In the genomic region with DNA sequence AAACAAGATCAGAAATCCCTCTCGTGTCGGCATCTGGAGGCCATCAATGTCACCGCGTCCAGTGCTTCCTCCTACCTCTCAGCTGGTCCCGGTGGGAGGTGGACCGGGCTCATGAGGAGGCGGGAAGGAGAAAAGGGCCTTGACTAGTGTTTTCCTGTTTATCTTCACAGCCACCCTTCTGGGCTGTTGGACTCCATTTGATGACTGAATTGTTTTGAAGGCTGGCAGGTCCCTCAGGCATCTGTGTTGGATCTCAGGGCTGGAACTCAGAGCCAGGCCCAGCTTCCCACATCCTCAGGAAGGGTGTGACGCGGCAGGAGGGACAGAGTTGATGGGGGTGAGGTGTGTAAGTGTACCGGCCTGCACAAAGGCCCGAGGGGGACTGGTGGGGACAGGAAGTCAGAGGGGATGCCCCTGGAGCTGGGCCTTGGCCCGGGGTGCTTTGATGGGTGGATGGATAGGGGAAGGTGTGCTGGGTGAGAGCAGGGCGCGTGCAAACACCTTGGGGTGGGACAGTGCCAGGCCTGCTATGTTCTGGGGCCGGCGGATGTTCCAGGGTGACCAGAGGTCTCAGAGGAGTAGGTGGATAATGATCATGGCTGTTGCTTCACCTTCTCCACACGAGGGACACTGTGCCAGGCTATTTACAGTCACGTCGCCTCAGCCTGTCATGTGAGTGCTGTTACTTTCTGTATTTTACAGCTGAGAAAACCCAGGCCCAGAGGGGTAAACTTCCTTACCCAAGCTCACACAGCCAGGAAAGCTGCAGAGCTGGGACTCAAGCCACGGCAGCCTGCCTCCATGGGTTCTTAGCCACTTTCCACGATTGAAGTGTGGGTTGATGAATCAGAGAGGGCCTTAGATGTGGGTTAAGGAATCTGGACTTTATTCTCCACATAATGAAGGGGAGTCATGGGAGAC, we compare ENCODE assay signal across 10 cellular contexts. TPM values are rescaled to one million over a fixed set of nuclear protein-coding genes. Genes with fewer than 3 reads are reported as not detected.
DNase-seq lines count a peak whose midpoint lies in the region; ATAC-seq and TF ChIP-seq lines count a peak whose summit lies in the region.
"Had no signal": no experiment of that assay in that cellular context is flagged by ENCODE, and none has a peak within 500 bp of the region (broad histone marks: within the 10 kb centered on the region; RNA-seq: fewer than 3 reads in every experiment).

No MANE protein-coding gene starts in this region.

- H2BK120ac ChIP-seq in IMR-90 (ENCODE audit: low read depth, low read length) = no peak overlapping the region

- TF ChIP-seq RAD21 in IMR-90 (IDR thresholded peaks at IDR 0.05; ENCODE audit: low read length) = no peak

- peaks cover 10% of the 10 kb centered on the region for H3K4me1 ChIP-seq in IMR-90 (ENCODE audit: control insufficient read depth, insufficient read depth, low read length)
- H3K4me1 ChIP-seq in CD8-positive, alpha-beta T cell (ENCODE audit: insufficient read depth, low read length) = no peaks in the 10 kb centered on the region

- H3K9me3 ChIP-seq in IMR-90 (ENCODE audit: control insufficient read depth, insufficient read depth, low read length) = no peaks in the 10 kb centered on the region
- no peaks in the 10 kb centered on the region for H3K9me3 ChIP-seq in CD8-positive, alpha-beta T cell (ENCODE audit: low read length)

- H3K9me1 ChIP-seq in IMR-90 (ENCODE audit: insufficient read depth, low read length) = no peaks in the 10 kb centered on the region

- no peaks in the 10 kb centered on the region for H3K79me1 ChIP-seq in IMR-90 (ENCODE audit: low read depth in 1 of 2, low read length in 2 of 2)

- no peak for TF ChIP-seq CTCF in IMR-90 (conservative IDR thresholded peaks at IDR 0.05; ENCODE audit: low read depth, low read length)
- no peak for TF ChIP-seq CTCF in fibroblast of the aortic adventitia (IDR thresholded peaks at IDR 0.05; ENCODE audit: insufficient read depth, low read length)
- TF ChIP-seq CTCF in neural crest cell (conservative IDR thresholded peaks at IDR 0.05) = no peak
- TF ChIP-seq CTCF in CD8-positive, alpha-beta T cell (IDR thresholded peaks at IDR 0.05) = no peak

- no peak overlapping the region for H3K56ac ChIP-seq in IMR-90 (ENCODE audit: extremely low read depth, insufficient read depth, low read length)

- H3K9ac ChIP-seq in IMR-90 (ENCODE audit: low read depth, low read length) = no peak overlapping the region

- no peak overlapping the region for H4K91ac ChIP-seq in IMR-90 (ENCODE audit: insufficient read depth, low read depth, low read length)

- H3K4me2 ChIP-seq in IMR-90 (ENCODE audit: low read depth, low read length) = no peak overlapping the region

- no peak overlapping the region for H3K23ac ChIP-seq in IMR-90 (ENCODE audit: low read depth, low read length)

- no peaks in the 10 kb centered on the region for H3K27me3 ChIP-seq in IMR-90 (ENCODE audit: control insufficient read depth, insufficient read depth, low read length)
- H3K27me3 ChIP-seq in CD8-positive, alpha-beta T cell (ENCODE audit: insufficient read depth, low read length) = no peaks in the 10 kb centered on the region

- intact Hi-C loops in IMR-90 (cut with micrococcal nuclease) = loop anchor here (2.0 kb wide), 1 partner anchor 276 kb away; no protein-coding TSS in a partner anchor
- intact Hi-C loops in CD8-positive, alpha-beta T cell (cut with DNase I, micrococcal nuclease) = loop anchor here in 1 of 2 experiments (1.0 to 5.0 kb wide), 3 partner anchors 122 to 334 kb away; no protein-coding TSS in a partner anchor

- no peak overlapping the region for H3K4me3 Mint-ChIP-seq in neural crest cell
- no peak overlapping the region for H3K4me3 Mint-ChIP-seq in CD8-positive, alpha-beta T cell
- H3K4me3 Mint-ChIP-seq: activated naive CD8-positive, alpha-beta T cell had no signal

- CTCF ChIA-PET in IMR-90 (lab: Yijun Ruan, JAX) = interaction anchor here (0.8 to 1.7 kb wide), 2 partner anchors 8 to 12 kb away, joined by 3 to 5 read pairs; no protein-coding TSS in a partner anchor
- CTCF ChIA-PET in CD8-positive, alpha-beta T cell (lab: Charles Lee) = interaction anchor here (0.6 to 2.7 kb wide), 14 partner anchors 8 to 345 kb away, joined by 3 to 19 read pairs (median 4); no protein-coding TSS in a partner anchor

- no peak overlapping the region for H3K18ac ChIP-seq in IMR-90 (ENCODE audit: low read depth, low read length)

- H2BK20ac ChIP-seq in IMR-90 (ENCODE audit: low read depth, low read length) = no peak overlapping the region

- H3K4ac ChIP-seq in IMR-90 (ENCODE audit: low read depth, low read length) = no peak overlapping the region

- H2BK5ac ChIP-seq in IMR-90 (ENCODE audit: low read depth, low read length, poor library complexity, severe bottlenecking) = no peak overlapping the region

- H3K4me3 ChIP-seq in IMR-90 (ENCODE audit: insufficient read depth, low read depth, low read length) (no peak overlapping the region), fibroblast of the aortic adventitia (ENCODE audit: low read depth, low read length) (no peak overlapping the region)
- no peak overlapping the region for H3K4me3 ChIP-seq in CD8-positive, alpha-beta T cell (ENCODE audit: low read depth, low read length)

- peak overlapping the region; percentile 40 for H2AFZ ChIP-seq in IMR-90 (replicated peaks; ENCODE audit: low read length, poor library complexity)

- H3K27me3 Mint-ChIP-seq in neural crest cell (ENCODE audit: low read depth) = no peaks in the 10 kb centered on the region
- no peaks in the 10 kb centered on the region for H3K27me3 Mint-ChIP-seq in CD8-positive, alpha-beta T cell (ENCODE audit: low read depth)
- H3K27me3 Mint-ChIP-seq: activated naive CD8-positive, alpha-beta T cell had no signal

- H2AK5ac ChIP-seq in IMR-90 (ENCODE audit: low read depth, low read length) = no peak overlapping the region

- no peaks in the 10 kb centered on the region for H3K36me3 Mint-ChIP-seq in neural crest cell (ENCODE audit: low read depth)
- peaks cover 15% of the 10 kb centered on the region for H3K36me3 Mint-ChIP-seq in CD8-positive, alpha-beta T cell

- DNase-seq in AG08396 (ENCODE audit: low spot score) (peak; percentile 28), IMR-90 (peak; percentile 24), fibroblast of the aortic adventitia (ENCODE audit: low read depth) (peak; percentile 72), neural crest cell (ENCODE audit: low read depth, low spot score) (no peak), T-helper 9 cell (no peak), activated gamma-delta T cell treated with Interleukin-2 at 50 U/mL for 16 hours (no peak)
- no peak for DNase-seq in CD8-positive, alpha-beta T cell

- H2BK15ac ChIP-seq in IMR-90 (ENCODE audit: low read depth, low read length) = no peak overlapping the region

- 15% methylated on average over 2 of the region's 21 CpGs; no CpG with 5 or more reads in 1 of the 2 experiments for WGBS in IMR-90 (ENCODE audit: extremely low coverage in 2 of 2, insufficient read length in 1 of 2), 2 experiments

- H3K9me3 Mint-ChIP-seq in neural crest cell = no peaks in the 10 kb centered on the region
- no peaks in the 10 kb centered on the region for H3K9me3 Mint-ChIP-seq in CD8-positive, alpha-beta T cell

- peaks cover 14% of the 10 kb centered on the region; the same call in 1 of the 2 replicates for H4K20me1 ChIP-seq in IMR-90 (ENCODE audit: insufficient read depth, low read length)

- no peak overlapping the region for H3K27ac ChIP-seq in IMR-90 (ENCODE audit: insufficient read depth, low read length)
- no peak overlapping the region for H3K27ac ChIP-seq in CD8-positive, alpha-beta T cell (ENCODE audit: low read depth, low read length)

- H3K14ac ChIP-seq in IMR-90 (replicated peaks; ENCODE audit: low read depth, low read length) = no peak overlapping the region

- ATAC-seq in IMR-90 (ENCODE audit: low read depth) = no peak
- no peak for ATAC-seq in GM21447 (IDR thresholded peaks at IDR 0.05; ENCODE audit: unreplicated experiment)
- no peak for ATAC-seq in CD8-positive, alpha-beta T cell
- ATAC-seq: left colon had no signal

- H3K27ac Mint-ChIP-seq in neural crest cell (ENCODE audit: unreplicated experiment) = peak overlapping the region; percentile 90
- no peak overlapping the region for H3K27ac Mint-ChIP-seq in CD8-positive, alpha-beta T cell
- H3K27ac Mint-ChIP-seq: activated naive CD8-positive, alpha-beta T cell had no signal

- no TSS peak for BruUV-seq in IMR-90 (replicated peaks; lab: Mats Ljungman, UMichigan)

- POLR2A ChIA-PET in IMR-90 (lab: Charles Lee; ENCODE audit: unreplicated experiment) = no interaction called here
- POLR2A ChIA-PET in CD8-positive, alpha-beta T cell (lab: Charles Lee) = no interaction called here

- in situ Hi-C loops in IMR-90 (cut with MboI; ENCODE audit: low sequenced_read_pairs) = no loop called here

- peaks cover 5% of the 10 kb centered on the region for H3K4me1 Mint-ChIP-seq in neural crest cell
- peaks cover 1% of the 10 kb centered on the region for H3K4me1 Mint-ChIP-seq in CD8-positive, alpha-beta T cell (ENCODE audit: low read depth)

- H4K8ac ChIP-seq in IMR-90 (ENCODE audit: low read depth in 2 of 2, low read length in 2 of 2) = no peak overlapping the region

- H3K36me3 ChIP-seq in IMR-90 (ENCODE audit: control insufficient read depth, insufficient read depth, low read length) = peaks cover 1% of the 10 kb centered on the region; the same call in 1 of the 2 replicates
- no peaks in the 10 kb centered on the region for H3K36me3 ChIP-seq in CD8-positive, alpha-beta T cell (ENCODE audit: insufficient read depth, low read length)

- no peak overlapping the region; the same call in 1 of the 2 replicates for H4K5ac ChIP-seq in IMR-90 (ENCODE audit: low read depth, low read length)

- peak overlapping the region; percentile 13 for H2AK9ac ChIP-seq in IMR-90 (replicated peaks; ENCODE audit: low read depth, low read length, poor library complexity)

- no peak for TF ChIP-seq POLR2A in IMR-90 (IDR thresholded peaks at IDR 0.05; ENCODE audit: low read depth, low read length)

- dilution Hi-C loops in IMR-90 (cut with HindIII; ENCODE audit: low sequenced_read_pairs, unreplicated experiment) = no loop called here

TF ChIP-seq in IMR-90, 13 proteins besides CTCF, POLR2A, EP300 and RAD21 (continues in another document):
- TF ChIP-seq SMC3 (IDR thresholded peaks at IDR 0.05; ENCODE audit: low read depth, low read length) (no peak), RCOR1 (IDR thresholded peaks at IDR 0.05; ENCODE audit: insufficient replicate concordance, low read length) (no peak), MAZ (IDR thresholded peaks at IDR 0.05; ENCODE audit: borderline replicate concordance, low read depth, low read length) (no peak), RFX5 (IDR thresholded peaks at IDR 0.05; ENCODE audit: low read depth, low read length) (no peak), NFE2L2 (IDR thresholded peaks at IDR 0.05; ENCODE audit: low read depth, low read length) (no peak), BHLHE40 (IDR thresholded peaks at IDR 0.05; ENCODE audit: low read depth, low read length) (no peak), FOS (IDR thresholded peaks at IDR 0.05; ENCODE audit: low read depth, low read length) (no peak)

RNA-seq across cellular contexts. Expression of a gene that starts 17.9 kb away (rescaled TPM):
- 30.3 and 40.5 TPM in 2 replicates for total RNA-seq in IMR-90 (2012; rRNA removed)
- polyA plus RNA-seq in IMR-90 (2012; rRNA removed) = 84.7 and 94.8 TPM in 2 replicates
- 61.9 and 77.0 TPM in 2 replicates for polyA plus RNA-seq in IMR-90 (2012; cell fraction: cytosol; rRNA removed)
- 11.4 and 40.7 TPM in 2 replicates for polyA plus RNA-seq in IMR-90 (2012; cell fraction: nucleus; rRNA removed; ENCODE audit: low replicate concordance)
- total RNA-seq in fibroblast of the aortic adventitia (ENCODE audit: low replicate concordance) = 43.7 and 54.8 TPM in 2 replicates
- total RNA-seq in neural crest cell = 97.2 and 98.5 TPM in 2 replicates
- 10 to 100 TPM; 55.5 to 56.1 TPM for total RNA-seq in CD8-positive, alpha-beta T cell

Comparison
In these comparisons a context has a peak if more than half of its experiments do, and no peak if none do; other contexts are left out.
1. DNase-seq: peak in AG08396 (single experiment), IMR-90 (single experiment) and fibroblast of the aortic adventitia (single experiment); none in neural crest cell (single experiment), T-helper 9 cell (single experiment), CD8-positive, alpha-beta T cell (0 of 7) and activated gamma-delta T cell treated with Interleukin-2 at 50 U/mL for 16 hours (single experiment).